8 cellular contexts compared by ENCODE assay signal in genomic region chr7:151432658-151433521, GRCh38. TPM values are rescaled to one million over a fixed set of nuclear protein-coding genes. Genes with fewer than 3 reads are reported as not detected.
A peak's percentile ranks its signal among the peaks of the same experiment; 100 is the strongest.
DNase-seq lines count a peak whose midpoint lies in the region; ATAC-seq lines count a peak whose summit lies in the region.

No MANE protein-coding gene starts in this region.

- H3K4me1 ChIP-seq in GM23248 (ENCODE audit: insufficient read depth): peaks cover 14% of the 10 kb centered on the region

- H3K27me3 Mint-ChIP-seq in natural killer cell treated with Interleukin-12 subunit alpha and Interleukin-12 subunit beta and Interleukin-15 and Interleukin-18, amount 100 ng/mL, for 72 hours: no peaks in the 10 kb centered on the region

- H3K9me2 ChIP-seq in GM23248 (ENCODE audit: insufficient read depth): no peaks in the 10 kb centered on the region

- H3K9me3 Mint-ChIP-seq in natural killer cell treated with Interleukin-12 subunit alpha and Interleukin-12 subunit beta and Interleukin-15 and Interleukin-18, amount 100 ng/mL, for 72 hours: no peaks in the 10 kb centered on the region

- peaks cover 10 to 13% of the 10 kb centered on the region in 2 donors for H3K4me1 Mint-ChIP-seq in natural killer cell treated with Interleukin-12 subunit alpha and Interleukin-12 subunit beta and Interleukin-15 and Interleukin-18, amount 100 ng/mL, for 72 hours (ENCODE audit: low read depth in 2 of 2)

- H3K4me3 Mint-ChIP-seq in natural killer cell treated with Interleukin-12 subunit alpha and Interleukin-12 subunit beta and Interleukin-15 and Interleukin-18, amount 100 ng/mL, for 72 hours: no peak overlapping the region

- no peak overlapping the region for H3K9ac ChIP-seq in GM23248

- 70 to 74% methylated on average over 12 to 14 of the region's 14 CpGs for WGBS in GM23248 (ENCODE audit: low coverage in 1 of 2, low lambda C conversion rate in 2 of 2, missing lambda C conversion rate in 2 of 2), 2 experiments

- H3K27ac Mint-ChIP-seq in natural killer cell treated with Interleukin-12 subunit alpha and Interleukin-12 subunit beta and Interleukin-15 and Interleukin-18, amount 100 ng/mL, for 72 hours: no peak overlapping the region

- no peaks in the 10 kb centered on the region for H3F3A ChIP-seq in GM23248 (ENCODE audit: insufficient read depth)

- no peak overlapping the region for H3K4me2 ChIP-seq in GM23248 (ENCODE audit: unreplicated experiment)

- H4K20me1 ChIP-seq in GM23248 (ENCODE audit: insufficient read depth): no peaks in the 10 kb centered on the region

- H3K36me3 Mint-ChIP-seq in natural killer cell treated with Interleukin-12 subunit alpha and Interleukin-12 subunit beta and Interleukin-15 and Interleukin-18, amount 100 ng/mL, for 72 hours: no peaks in the 10 kb centered on the region

- in situ Hi-C loops in GM23248 (cut with MboI): no loop called here

- no peak overlapping the region for H2AFZ ChIP-seq in GM23248

- no peaks in the 10 kb centered on the region for H3K9me3 ChIP-seq in GM23248 (ENCODE audit: low read depth)

- no peak overlapping the region for H3K4me3 ChIP-seq in GM23248

- H3K36me3 ChIP-seq in GM23248 (ENCODE audit: low read depth): no peaks in the 10 kb centered on the region

- peak in 2 of 3 experiments; percentile 27 to 36 for DNase-seq in activated CD8-positive, alpha-beta memory T cell treated with anti-CD3 and anti-CD28 coated beads for 48 hours (ENCODE audit: low read depth in 2 of 3, low spot score in 2 of 3)
- DNase-seq in natural killer cell treated with Interleukin-12 subunit alpha and Interleukin-12 subunit beta and Interleukin-15 and Interleukin-18, amount 100 ng/mL, for 72 hours (ENCODE audit: low spot score): peak; percentile 59
- DNase-seq in GM23248: no peak
- no peak for DNase-seq in SHP77 treated with DMSO at 0.1 percent for 48 hours (lab: John Stamatoyannopoulos, UW)

- H3K27me3 ChIP-seq in GM23248 (replicated peaks; ENCODE audit: insufficient read depth): no peaks in the 10 kb centered on the region

- H3K27ac ChIP-seq in GM23248: no peak overlapping the region

- ATAC-seq in GM18858 (IDR thresholded peaks at IDR 0.05; ENCODE audit: unreplicated experiment) (peak; percentile 53), HG02885 (IDR thresholded peaks at IDR 0.05; ENCODE audit: poor library complexity, unreplicated experiment) (peak; percentile 71), GM21737 (IDR thresholded peaks at IDR 0.05; ENCODE audit: unreplicated experiment) (no peak), GM19397 (IDR thresholded peaks at IDR 0.05; ENCODE audit: unreplicated experiment) (no peak)
- peak; percentile 38 to 50 for ATAC-seq in natural killer cell treated with Interleukin-12 subunit alpha and Interleukin-12 subunit beta and Interleukin-15 and Interleukin-18, amount 100 ng/mL, for 72 hours

- H3K79me2 ChIP-seq in GM23248 (ENCODE audit: insufficient read depth): no peaks in the 10 kb centered on the region

RNA-seq across cellular contexts. Expression of gene CRYGN, which starts 7.1 kb away (rescaled TPM):
- total RNA-seq in natural killer cell treated with Interleukin-12 subunit alpha and Interleukin-12 subunit beta and Interleukin-15 and Interleukin-18, amount 100 ng/mL, for 72 hours: not detected
- not detected in 2 replicates for total RNA-seq in GM23248 (2014; rRNA removed; shearing (Covaris generic))
- polyA plus RNA-seq in GM23248 (2016; fragmentation: Nextera tagmentation; extraction: Ambion mirVana): not detected in 2 replicates

RNA-seq across cellular contexts. Expression of gene WDR86, which starts 23.1 kb away (rescaled TPM):
- not detected for total RNA-seq in natural killer cell treated with Interleukin-12 subunit alpha and Interleukin-12 subunit beta and Interleukin-15 and Interleukin-18, amount 100 ng/mL, for 72 hours
- 0.25 TPM in 1 of 2 replicates, not detected in the other for total RNA-seq in GM23248 (2014; rRNA removed; shearing (Covaris generic))
- not detected in 2 replicates for polyA plus RNA-seq in GM23248 (2016; fragmentation: Nextera tagmentation; extraction: Ambion mirVana)

Comparison
In these comparisons a context has a peak if more than half of its experiments do, and no peak if none do; other contexts are left out.
1. ATAC-seq: peak in GM18858 (single experiment), HG02885 (single experiment) and natural killer cell treated with Interleukin-12 subunit alpha and Interleukin-12 subunit beta and Interleukin-15 and Interleukin-18, amount 100 ng/mL, for 72 hours (2 of 2); none in GM21737 (single experiment) and GM19397 (single experiment).
2. DNase-seq: peak in activated CD8-positive, alpha-beta memory T cell treated with anti-CD3 and anti-CD28 coated beads for 48 hours (2 of 3) and natural killer cell treated with Interleukin-12 subunit alpha and Interleukin-12 subunit beta and Interleukin-15 and Interleukin-18, amount 100 ng/mL, for 72 hours (single experiment); none in GM23248 (single experiment) and SHP77 treated with DMSO at 0.1 percent for 48 hours (single experiment).